12 cellular contexts compared by ENCODE assay signal in the genomic region with DNA sequence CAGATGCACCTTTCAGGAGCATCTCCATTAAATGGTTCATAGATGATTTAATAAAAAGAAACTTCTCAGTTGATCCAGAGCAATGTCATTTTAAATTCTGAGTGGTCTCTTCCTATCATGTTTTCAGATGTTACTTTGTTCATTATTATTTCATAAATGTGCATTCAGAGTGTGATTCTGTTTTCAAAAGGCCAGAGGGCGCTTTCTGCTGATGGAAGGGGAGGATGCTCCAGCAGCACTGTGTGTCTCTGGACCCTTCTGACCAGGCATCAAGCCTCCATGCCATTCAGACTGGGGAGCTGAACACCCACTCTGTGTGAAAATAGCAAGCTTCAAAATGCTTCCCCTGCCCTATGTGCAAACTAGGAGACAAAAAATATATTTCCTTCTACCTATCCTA. TPM values are rescaled to one million over a fixed set of nuclear protein-coding genes. Genes with fewer than 3 reads are reported as not detected.
A peak's percentile ranks its signal among the peaks of the same experiment; 100 is the strongest.
DNase-seq lines count a peak whose midpoint lies in the region; ATAC-seq and TF ChIP-seq lines count a peak whose summit lies in the region.
"Had no signal": no experiment of that assay in that cellular context is flagged by ENCODE, and none has a peak within 500 bp of the region (broad histone marks: within the 10 kb centered on the region; RNA-seq: fewer than 3 reads in every experiment).

No MANE protein-coding gene starts in this region.

- H3K27ac Mint-ChIP-seq in brain (peak overlapping the region in 4 of 5 experiments; percentile 26 to 76 (median 32)), progenitor cell of endocrine pancreas (no peak overlapping the region)

- H3K27me3 Mint-ChIP-seq in brain (no peaks in the 10 kb centered on the region), progenitor cell of endocrine pancreas (peaks cover 12% of the 10 kb centered on the region)

- ATAC-seq in GM18520 (IDR thresholded peaks at IDR 0.05; ENCODE audit: unreplicated experiment) (no peak), GM18909 (IDR thresholded peaks at IDR 0.05; ENCODE audit: poor library complexity, unreplicated experiment) (no peak), GM18870 (IDR thresholded peaks at IDR 0.05; ENCODE audit: unreplicated experiment) (no peak)

- H3K9me3 Mint-ChIP-seq in brain (peaks cover 4 to 16% (median 15%) of the 10 kb centered on the region in 5 experiments), progenitor cell of endocrine pancreas (ENCODE audit: low read depth) (peaks cover 9% of the 10 kb centered on the region)

- TF ChIP-seq CTCF in LNCaP clone FGC (IDR thresholded peaks at IDR 0.05; ENCODE audit: control insufficient read depth, extremely low read depth, insufficient read depth) = peak; percentile 29
- peak in 1 of 2 experiments; percentile 18 for TF ChIP-seq CTCF in brain (conservative IDR thresholded peaks at IDR 0.05)
- TF ChIP-seq CTCF in progenitor cell of endocrine pancreas (IDR thresholded peaks at IDR 0.05; ENCODE audit: unreplicated experiment) = peak; percentile 17

- H3K36me3 Mint-ChIP-seq in brain (peaks cover 24% of the 10 kb centered on the region), progenitor cell of endocrine pancreas (ENCODE audit: insufficient read depth) (peaks cover 1% of the 10 kb centered on the region)

- H3K4me3 Mint-ChIP-seq in brain (no peak overlapping the region), progenitor cell of endocrine pancreas (ENCODE audit: low read depth) (no peak overlapping the region)

- DNase-seq in NOMO-1 treated with DMSO at 0.1 percent for 48 hours (lab: John Stamatoyannopoulos, UW; ENCODE audit: unreplicated experiment) (peak; percentile 14), NOMO-1 (lab: John Stamatoyannopoulos, UW; ENCODE audit: unreplicated experiment in 2 of 2) (no peak), LNCaP clone FGC (ENCODE audit: low read depth) (no peak), progenitor cell of endocrine pancreas (ENCODE audit: low spot score, unreplicated experiment) (no peak)
- DNase-seq: activated T-cell treated with anti-CD3 and anti-CD28 coated beads, Interleukin-2, amount 50 U/mL, for 1 hour; aorta; NCI-H1694 treated with DMSO at 0.1 percent for 48 hours had no signal

- peaks cover 62% of the 10 kb centered on the region for H3K4me1 Mint-ChIP-seq in brain
- H3K4me1 Mint-ChIP-seq in progenitor cell of endocrine pancreas (ENCODE audit: low read depth) = no peaks in the 10 kb centered on the region

- H3K4me3 ChIP-seq in LNCaP clone FGC (ENCODE audit: low read depth, low read length) = no peak overlapping the region

RNA-seq across cellular contexts. Expression of gene CRTAM, which starts 23.9 kb away (rescaled TPM):
- not detected for polyA plus RNA-seq in brain (ENCODE audit: insufficient read depth, low read depth, low replicate concordance)
- not detected in 2 replicates for total RNA-seq in progenitor cell of endocrine pancreas
- total RNA-seq: endothelial cell of umbilical vein had no signal
- polyA plus RNA-seq: aorta, endothelial cell of umbilical vein had no signal
